1 cellular context compared by ENCODE assay signal in the genomic region with DNA sequence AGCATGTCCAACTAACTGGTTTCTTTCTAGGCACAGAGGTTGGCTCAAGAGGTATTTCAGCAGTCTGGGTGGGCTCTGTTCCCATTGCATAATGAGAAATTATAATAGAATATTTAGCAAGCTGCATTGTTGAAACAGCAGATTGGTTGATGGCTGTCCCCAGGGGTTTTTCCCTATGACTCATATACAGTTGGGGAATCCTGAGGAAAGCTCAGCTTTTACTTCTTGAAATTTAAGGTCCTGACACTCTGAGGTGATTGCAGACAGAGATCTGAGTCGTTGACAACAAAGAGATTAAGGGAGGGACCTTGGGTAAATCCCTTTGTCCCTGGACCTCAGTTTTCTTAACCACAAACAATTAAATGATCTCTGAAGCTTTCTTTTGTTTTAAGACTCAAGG.
TF ChIP-seq lines count a peak whose summit lies in the region.

No MANE protein-coding gene starts in this region.

TF ChIP-seq in GM12878, 131 proteins besides CTCF, POLR2A, EP300 and RAD21 (continued from another document):
- TF ChIP-seq ZNF687 (IDR thresholded peaks at IDR 0.05) (no peak), TARDBP (IDR thresholded peaks at IDR 0.05; ENCODE audit: borderline replicate concordance) (no peak), CBX3 (IDR thresholded peaks at IDR 0.05; ENCODE audit: borderline replicate concordance, low read depth) (no peak), HCFC1 (IDR thresholded peaks at IDR 0.05; ENCODE audit: low read length) (no peak), JUNB (IDR thresholded peaks at IDR 0.05) (peak; percentile 56), SUPT20H (IDR thresholded peaks at IDR 0.05; ENCODE audit: borderline replicate concordance, control insufficient read depth, low read depth, low read length) (no peak), ZZZ3 (IDR thresholded peaks at IDR 0.05; ENCODE audit: control insufficient read depth, insufficient read length, low read depth) (no peak), ZBED1 (IDR thresholded peaks at IDR 0.05; ENCODE audit: borderline replicate concordance) (peak; percentile 61; the same call in 1 of the 2 replicates), NFIC (IDR thresholded peaks at IDR 0.05; ENCODE audit: low read depth, low read length) (peak; percentile 48; the same call in 1 of the 2 replicates), ZBTB11 (CRISPR knock-in tag; IDR thresholded peaks at IDR 0.05) (no peak), CREB1 (IDR thresholded peaks at IDR 0.05; ENCODE audit: low read depth) (no peak), EZH2 (IDR thresholded peaks at IDR 0.05; ENCODE audit: borderline replicate concordance, control insufficient read depth, low read depth, low read length) (no peak), CEBPZ (IDR thresholded peaks at IDR 0.05; ENCODE audit: low read depth, low read length) (no peak), SUZ12 (IDR thresholded peaks at IDR 0.05; ENCODE audit: unreplicated experiment) (no peak), SREBF1 (IDR thresholded peaks at IDR 0.05; ENCODE audit: low read length) (no peak)
- TF ChIP-seq, protein P1, sequence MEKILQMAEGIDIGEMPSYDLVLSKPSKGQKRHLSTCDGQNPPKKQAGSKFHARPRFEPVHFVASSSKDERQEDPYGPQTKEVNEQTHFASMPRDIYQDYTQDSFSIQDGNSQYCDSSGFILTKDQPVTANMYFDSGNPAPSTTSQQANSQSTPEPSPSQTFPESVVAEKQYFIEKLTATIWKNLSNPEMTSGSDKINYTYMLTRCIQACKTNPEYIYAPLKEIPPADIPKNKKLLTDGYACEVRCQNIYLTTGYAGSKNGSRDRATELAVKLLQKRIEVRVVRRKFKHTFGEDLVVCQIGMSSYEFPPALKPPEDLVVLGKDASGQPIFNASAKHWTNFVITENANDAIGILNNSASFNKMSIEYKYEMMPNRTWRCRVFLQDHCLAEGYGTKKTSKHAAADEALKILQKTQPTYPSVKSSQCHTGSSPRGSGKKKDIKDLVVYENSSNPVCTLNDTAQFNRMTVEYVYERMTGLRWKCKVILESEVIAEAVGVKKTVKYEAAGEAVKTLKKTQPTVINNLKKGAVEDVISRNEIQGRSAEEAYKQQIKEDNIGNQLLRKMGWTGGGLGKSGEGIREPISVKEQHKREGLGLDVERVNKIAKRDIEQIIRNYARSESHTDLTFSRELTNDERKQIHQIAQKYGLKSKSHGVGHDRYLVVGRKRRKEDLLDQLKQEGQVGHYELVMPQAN (conservative IDR thresholded peaks at IDR 0.05), result no peak
- TF ChIP-seq, protein P2, sequence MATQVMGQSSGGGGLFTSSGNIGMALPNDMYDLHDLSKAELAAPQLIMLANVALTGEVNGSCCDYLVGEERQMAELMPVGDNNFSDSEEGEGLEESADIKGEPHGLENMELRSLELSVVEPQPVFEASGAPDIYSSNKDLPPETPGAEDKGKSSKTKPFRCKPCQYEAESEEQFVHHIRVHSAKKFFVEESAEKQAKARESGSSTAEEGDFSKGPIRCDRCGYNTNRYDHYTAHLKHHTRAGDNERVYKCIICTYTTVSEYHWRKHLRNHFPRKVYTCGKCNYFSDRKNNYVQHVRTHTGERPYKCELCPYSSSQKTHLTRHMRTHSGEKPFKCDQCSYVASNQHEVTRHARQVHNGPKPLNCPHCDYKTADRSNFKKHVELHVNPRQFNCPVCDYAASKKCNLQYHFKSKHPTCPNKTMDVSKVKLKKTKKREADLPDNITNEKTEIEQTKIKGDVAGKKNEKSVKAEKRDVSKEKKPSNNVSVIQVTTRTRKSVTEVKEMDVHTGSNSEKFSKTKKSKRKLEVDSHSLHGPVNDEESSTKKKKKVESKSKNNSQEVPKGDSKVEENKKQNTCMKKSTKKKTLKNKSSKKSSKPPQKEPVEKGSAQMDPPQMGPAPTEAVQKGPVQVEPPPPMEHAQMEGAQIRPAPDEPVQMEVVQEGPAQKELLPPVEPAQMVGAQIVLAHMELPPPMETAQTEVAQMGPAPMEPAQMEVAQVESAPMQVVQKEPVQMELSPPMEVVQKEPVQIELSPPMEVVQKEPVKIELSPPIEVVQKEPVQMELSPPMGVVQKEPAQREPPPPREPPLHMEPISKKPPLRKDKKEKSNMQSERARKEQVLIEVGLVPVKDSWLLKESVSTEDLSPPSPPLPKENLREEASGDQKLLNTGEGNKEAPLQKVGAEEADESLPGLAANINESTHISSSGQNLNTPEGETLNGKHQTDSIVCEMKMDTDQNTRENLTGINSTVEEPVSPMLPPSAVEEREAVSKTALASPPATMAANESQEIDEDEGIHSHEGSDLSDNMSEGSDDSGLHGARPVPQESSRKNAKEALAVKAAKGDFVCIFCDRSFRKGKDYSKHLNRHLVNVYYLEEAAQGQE (IDR thresholded peaks at IDR 0.05; ENCODE audit: low read depth, low read length), result no peak
TF ChIP-seq in GM12878: peak in this region for 11.
